In genomic region chr19:638901-639250, GRCh38 we compare ENCODE assay signal across 8 cellular contexts. TPM values are rescaled to one million over a fixed set of nuclear protein-coding genes. Genes with fewer than 3 reads are reported as not detected.
DNase-seq lines count a peak whose midpoint lies in the region; ATAC-seq and TF ChIP-seq lines count a peak whose summit lies in the region.

No MANE protein-coding gene starts in this region.

- H3K9me3 ChIP-seq in mucosa of rectum (ENCODE audit: control insufficient read depth in 2 of 2, low read length in 2 of 2) (no peaks in the 10 kb centered on the region), tibial nerve (no peaks in the 10 kb centered on the region)

- H3K27me3 Mint-ChIP-seq in activated naive CD4-positive, alpha-beta T cell treated with anti-CD3 and anti-CD28 coated beads for 36 hours (ENCODE audit: low read depth), result no peaks in the 10 kb centered on the region

- H3K4me3 Mint-ChIP-seq in activated naive CD4-positive, alpha-beta T cell treated with anti-CD3 and anti-CD28 coated beads for 36 hours, result peak overlapping the region; percentile 65

- CTCF ChIA-PET in activated naive CD4-positive, alpha-beta T cell treated with anti-CD3 and anti-CD28 coated beads for 36 hours (lab: Charles Lee), result no interaction called here

- peaks cover 2% of the 10 kb centered on the region for H3K36me3 Mint-ChIP-seq in activated naive CD4-positive, alpha-beta T cell treated with anti-CD3 and anti-CD28 coated beads for 36 hours (ENCODE audit: low read depth)
- no peaks in the 10 kb centered on the region for H3K36me3 Mint-ChIP-seq in activated naive CD4-positive, alpha-beta T cell treated with anti-CD3 and anti-CD28 coated beads, Interleukin-2, amount 50 U/mL, for 72 hours

- no peak overlapping the region for H3K27ac Mint-ChIP-seq in activated naive CD4-positive, alpha-beta T cell treated with anti-CD3 and anti-CD28 coated beads for 36 hours
- peak overlapping the region in 1 of 2 donors; percentile 64 for H3K27ac Mint-ChIP-seq in activated naive CD4-positive, alpha-beta T cell treated with anti-CD3 and anti-CD28 coated beads, Interleukin-2, amount 50 U/mL, for 72 hours

- H3K4me1 Mint-ChIP-seq in activated naive CD4-positive, alpha-beta T cell treated with anti-CD3 and anti-CD28 coated beads for 36 hours (ENCODE audit: low read depth), result peaks cover 11% of the 10 kb centered on the region

- H3K4me1 ChIP-seq in mucosa of rectum (ENCODE audit: control insufficient read depth in 2 of 2, insufficient read depth in 2 of 2, low read length in 2 of 2) (peaks cover 11 to 12% of the 10 kb centered on the region in 2 donors), tibial nerve (peaks cover 0 to 26% (median 18%) of the 10 kb centered on the region in 4 donors)

- WGBS in tibial nerve, 2 donors, result 45 to 71% methylated on average over 15 to 16 of the region's 17 CpGs

- no peak overlapping the region for H3K9ac ChIP-seq in mucosa of rectum (ENCODE audit: low read depth in 1 of 2, low read length in 2 of 2)

- H3K9me3 Mint-ChIP-seq in activated naive CD4-positive, alpha-beta T cell treated with anti-CD3 and anti-CD28 coated beads for 36 hours, result no peaks in the 10 kb centered on the region
- no peaks in the 10 kb centered on the region for H3K9me3 Mint-ChIP-seq in activated naive CD4-positive, alpha-beta T cell treated with anti-CD3 and anti-CD28 coated beads, Interleukin-2, amount 50 U/mL, for 72 hours

- H3K27ac ChIP-seq in mucosa of rectum (ENCODE audit: low read depth in 2 of 2, low read length in 2 of 2), result no peak overlapping the region
- H3K27ac ChIP-seq in tibial nerve, result peak overlapping the region; percentile 5 to 88 (median 36)

- peak overlapping the region; percentile 44 for H3K4me3 ChIP-seq in astrocyte of the cerebellum (ENCODE audit: low read depth, low read length)
- H3K4me3 ChIP-seq in mucosa of rectum (ENCODE audit: low read length in 2 of 2), result peak overlapping the region; percentile 60 to 75
- H3K4me3 ChIP-seq in tibial nerve, result peak overlapping the region; percentile 27 to 61 (median 47)

- TF ChIP-seq POLR2A in tibial nerve (IDR thresholded peaks at IDR 0.05), result no peak

- in situ Hi-C loops in astrocyte of the cerebellum (cut with HindIII; ENCODE audit: low sequenced_read_pairs), result no loop called here

- TF ChIP-seq EP300 in tibial nerve (IDR thresholded peaks at IDR 0.05), result no peak

- DNase-seq in activated naive CD4-positive, alpha-beta T cell treated with anti-CD3 and anti-CD28 coated beads for 36 hours, result no peak
- DNase-seq in activated naive CD4-positive, alpha-beta T cell treated with anti-CD3 and anti-CD28 coated beads, Interleukin-2, amount 50 U/mL, for 72 hours (ENCODE audit: low spot score in 2 of 2), result no peak
- DNase-seq in astrocyte of the cerebellum (ENCODE audit: low read depth) (no peak), tibial nerve (ENCODE audit: low spot score in 2 of 2) (no peak), NCI-H2171 treated with DMSO at 0.1 percent for 48 hours (lab: John Stamatoyannopoulos, UW) (no peak)
- DNase-seq in stimulated activated CD4-positive, alpha-beta T cell treated with anti-CD3 and anti-CD28 coated beads, Interleukin-12 subunit alpha, Interleukin-12 subunit beta, amount 100 ng/mL, for 4 hours, result no peak

- H3K27me3 ChIP-seq in mucosa of rectum (ENCODE audit: control insufficient read depth in 2 of 2, insufficient read depth in 2 of 2, low read length in 2 of 2) (no peaks in the 10 kb centered on the region), tibial nerve (no peaks in the 10 kb centered on the region)

- intact Hi-C loops in activated naive CD4-positive, alpha-beta T cell treated with anti-CD3 and anti-CD28 coated beads for 36 hours (cut with micrococcal nuclease), result no loop called here

- ATAC-seq in activated naive CD4-positive, alpha-beta T cell treated with anti-CD3 and anti-CD28 coated beads, Interleukin-2, amount 50 U/mL, for 72 hours, result no peak
- ATAC-seq in GM18907 (IDR thresholded peaks at IDR 0.05; ENCODE audit: unreplicated experiment), result no peak

- H3K36me3 ChIP-seq in mucosa of rectum (ENCODE audit: control insufficient read depth in 2 of 2, insufficient read depth in 2 of 2, low read length in 2 of 2) (no peaks in the 10 kb centered on the region), tibial nerve (peaks cover 0 to 8% (median 0%) of the 10 kb centered on the region in 3 donors)

- TF ChIP-seq CTCF in astrocyte of the cerebellum (IDR thresholded peaks at IDR 0.05; ENCODE audit: low read depth, low read length, missing control alignments) (no peak), tibial nerve (IDR thresholded peaks at IDR 0.05) (no peak)

RNA-seq across cellular contexts. Expression of gene FGF22, which starts 0.8 kb away (rescaled TPM):
- not detected for total RNA-seq in activated naive CD4-positive, alpha-beta T cell treated with anti-CD3 and anti-CD28 coated beads for 36 hours
- total RNA-seq in activated naive CD4-positive, alpha-beta T cell treated with anti-CD3 and anti-CD28 coated beads, Interleukin-2, amount 50 U/mL, for 72 hours, result not detected
- 1 to 10 TPM in 3 of 4 donors, under 1 TPM in 1; 0.30 to 9.0 (median 3.4) TPM for total RNA-seq in tibial nerve

RNA-seq across cellular contexts. Expression of gene POLRMT, which starts 5.5 kb away (rescaled TPM):
- total RNA-seq in activated naive CD4-positive, alpha-beta T cell treated with anti-CD3 and anti-CD28 coated beads for 36 hours, result 10 to 100 TPM; 63.8 to 65.6 TPM
- 10 to 100 TPM; 47.0 to 57.7 TPM for total RNA-seq in activated naive CD4-positive, alpha-beta T cell treated with anti-CD3 and anti-CD28 coated beads, Interleukin-2, amount 50 U/mL, for 72 hours
- 10 to 100 TPM; 28.2 to 73.5 (median 51.5) TPM for total RNA-seq in tibial nerve

RNA-seq across cellular contexts. Expression of gene RNF126, which starts 24.1 kb away (rescaled TPM):
- total RNA-seq in activated naive CD4-positive, alpha-beta T cell treated with anti-CD3 and anti-CD28 coated beads for 36 hours, result 100 to 1,000 TPM in 1 of 2 experiments, 10 to 100 TPM in 1; 99.5 to 108 TPM
- 10 to 100 TPM; 69.6 to 98.7 TPM for total RNA-seq in activated naive CD4-positive, alpha-beta T cell treated with anti-CD3 and anti-CD28 coated beads, Interleukin-2, amount 50 U/mL, for 72 hours
- 10 to 100 TPM; 38.0 to 90.9 (median 55.3) TPM for total RNA-seq in tibial nerve

RNA-seq across cellular contexts. Expression of gene FSTL3, which starts 37.3 kb away (rescaled TPM):
- 1 to 10 TPM; 9.3 to 9.8 TPM for total RNA-seq in activated naive CD4-positive, alpha-beta T cell treated with anti-CD3 and anti-CD28 coated beads for 36 hours
- 10 to 100 TPM in 1 of 2 donors, 1 to 10 TPM in 1; 4.1 to 10.1 TPM for total RNA-seq in activated naive CD4-positive, alpha-beta T cell treated with anti-CD3 and anti-CD28 coated beads, Interleukin-2, amount 50 U/mL, for 72 hours
- total RNA-seq in tibial nerve, result 100 to 1,000 TPM; 582 to 977 (median 642) TPM

RNA-seq across cellular contexts. Expression of gene HCN2, which starts 49.2 kb away (rescaled TPM):
- under 1 TPM; 0.41 to 0.49 TPM for total RNA-seq in activated naive CD4-positive, alpha-beta T cell treated with anti-CD3 and anti-CD28 coated beads for 36 hours
- under 1 TPM; 0.41 to 0.58 TPM for total RNA-seq in activated naive CD4-positive, alpha-beta T cell treated with anti-CD3 and anti-CD28 coated beads, Interleukin-2, amount 50 U/mL, for 72 hours
- total RNA-seq in tibial nerve, result under 1 TPM in 1 of 4 donors, not detected in 3; 0.59 TPM

Comparison
In these comparisons a context has a peak if more than half of its experiments do, and no peak if none do; other contexts are left out.
1. H3K27ac ChIP-seq: peak in tibial nerve (4 of 4); none in mucosa of rectum (0 of 2).
2. Peak in every context shown above with its lines, with median percentiles within 50 percentile points of each other: H3K4me3 ChIP-seq.